ENCODE assay signal across 18 cellular contexts in the genomic region with DNA sequence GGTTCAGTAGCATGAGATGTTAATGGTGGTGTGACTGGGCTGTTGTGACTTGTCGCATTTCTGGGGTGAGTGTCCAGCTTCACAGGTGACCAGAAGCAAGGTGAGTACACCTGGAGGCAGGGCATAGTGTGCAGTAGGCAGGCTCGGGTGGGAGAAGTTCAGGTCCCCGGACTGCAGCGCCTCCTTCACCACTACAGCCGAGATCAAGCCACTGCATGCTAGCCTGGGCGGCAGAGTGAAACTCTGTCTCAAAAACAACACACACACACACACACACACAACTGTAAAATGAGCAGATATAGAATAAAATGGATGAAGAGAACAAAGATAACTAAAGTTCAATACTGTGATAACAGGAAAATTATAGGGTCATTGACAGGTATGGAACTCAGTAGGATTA. TPM values are rescaled to one million over a fixed set of nuclear protein-coding genes. Genes with fewer than 3 reads are reported as not detected.
DNase-seq lines count a peak whose midpoint lies in the region; ATAC-seq, FAIRE-seq and TF ChIP-seq lines count a peak whose summit lies in the region.
"Had no signal": no experiment of that assay in that cellular context is flagged by ENCODE, and none has a peak within 500 bp of the region (broad histone marks: within the 10 kb centered on the region; RNA-seq: fewer than 3 reads in every experiment).

No MANE protein-coding gene starts in this region.

- no peak for TF ChIP-seq EP300 in K562 (IDR thresholded peaks at IDR 0.05; ENCODE audit: low read length)

- no peak overlapping the region for H3K9ac ChIP-seq in K562 (ENCODE audit: insufficient read depth in 1 of 2, low read depth in 2 of 2, low read length in 2 of 2)
- H3K9ac ChIP-seq in neuronal stem cell (ENCODE audit: low read depth, low read length, poor library complexity) = no peak overlapping the region

- no peaks in the 10 kb centered on the region for H3K9me3 Mint-ChIP-seq in GM23338
- H3K9me3 Mint-ChIP-seq: CD8-positive, alpha-beta T cell; HFFc6 had no signal

- no peak overlapping the region for H3K18ac ChIP-seq in neuronal stem cell (ENCODE audit: low read length)

- no peaks in the 10 kb centered on the region for H3K36me3 Mint-ChIP-seq in GM23338 (ENCODE audit: low read depth)
- H3K36me3 Mint-ChIP-seq: CD8-positive, alpha-beta T cell had no signal

- peaks cover 10% of the 10 kb centered on the region for H3K4me1 ChIP-seq in GM23338 (ENCODE audit: insufficient read depth)
- no peaks in the 10 kb centered on the region for H3K4me1 ChIP-seq in K562 (replicated peaks in 1 of 2; ENCODE audit: control insufficient read depth in 2 of 2, insufficient read depth in 2 of 2, low read length in 2 of 2)
- no peaks in the 10 kb centered on the region for H3K4me1 ChIP-seq in osteoblast (ENCODE audit: insufficient read depth, low read length)
- H3K4me1 ChIP-seq in neuronal stem cell (ENCODE audit: control insufficient read depth in 2 of 2, insufficient read depth in 1 of 2, low read depth in 1 of 2, low read length in 2 of 2) = peaks cover 6 to 11% of the 10 kb centered on the region in 2 donors
- H3K4me1 ChIP-seq in small intestine (ENCODE audit: control insufficient read depth in 2 of 2, insufficient read depth in 1 of 2, low read depth in 1 of 2, low read length in 1 of 2) = no peaks in the 10 kb centered on the region

- no TSS peak for BruUV-seq in K562 (replicated peaks; lab: Mats Ljungman, UMichigan)

- no peak overlapping the region for H2AK5ac ChIP-seq in neuronal stem cell (ENCODE audit: low read depth, low read length)

- no peak overlapping the region for H2BK5ac ChIP-seq in neuronal stem cell (ENCODE audit: low read length)

- no peak overlapping the region for H4K8ac ChIP-seq in neuronal stem cell (ENCODE audit: low read depth, low read length)

- H2AFZ ChIP-seq in GM23338 (no peak overlapping the region), K562 (ENCODE audit: low read depth, low read length) (no peak overlapping the region), osteoblast (ENCODE audit: low read length) (no peak overlapping the region), neuronal stem cell (ENCODE audit: low read length) (no peak overlapping the region)

- H3K4me2 ChIP-seq in GM23338 (no peak overlapping the region), K562 (ENCODE audit: insufficient read depth, low read length) (no peak overlapping the region), osteoblast (ENCODE audit: insufficient read depth, low read length) (no peak overlapping the region), neuronal stem cell (ENCODE audit: insufficient read depth, low read length, poor library complexity, severe bottlenecking) (no peak overlapping the region)

- no peak overlapping the region for H3K23ac ChIP-seq in neuronal stem cell (ENCODE audit: low read depth, low read length, poor library complexity)

- H3K4me3 ChIP-seq in GM23338 = no peak overlapping the region
- H3K4me3 ChIP-seq in K562 = no peak overlapping the region
- no peak overlapping the region for H3K4me3 ChIP-seq in osteoblast (ENCODE audit: insufficient read depth, low read length)
- no peak overlapping the region for H3K4me3 ChIP-seq in neuronal stem cell (ENCODE audit: low read length in 2 of 2)
- no peak overlapping the region for H3K4me3 ChIP-seq in small intestine (ENCODE audit: low read depth in 1 of 2, low read length in 2 of 2)
- H3K4me3 ChIP-seq: SK-N-MC had no signal

- H2BK15ac ChIP-seq in neuronal stem cell (ENCODE audit: low read length) = no peak overlapping the region

- no peak overlapping the region for H3K27ac ChIP-seq in GM23338 (ENCODE audit: low read depth)
- H3K27ac ChIP-seq in K562 (ENCODE audit: extremely low read depth, low read depth, low read length) = no peak overlapping the region
- no peak overlapping the region for H3K27ac ChIP-seq in osteoblast (ENCODE audit: low read depth, low read length)
- H3K27ac ChIP-seq in neuronal stem cell (replicated peaks; ENCODE audit: low read length) = no peak overlapping the region
- H3K27ac ChIP-seq in small intestine (ENCODE audit: low read depth in 1 of 2, low read length in 1 of 2) = no peak overlapping the region

- H3K79me2 ChIP-seq in GM23338 (replicated peaks; ENCODE audit: insufficient read depth) = no peaks in the 10 kb centered on the region
- H3K79me2 ChIP-seq in K562 (ENCODE audit: control insufficient read depth, insufficient read depth, low read length) = no peaks in the 10 kb centered on the region
- no peaks in the 10 kb centered on the region for H3K79me2 ChIP-seq in osteoblast (ENCODE audit: insufficient read depth, low read length)

- no peaks in the 10 kb centered on the region for H3F3A ChIP-seq in GM23338 (replicated peaks; ENCODE audit: low read depth)

- H3K14ac ChIP-seq in neuronal stem cell (ENCODE audit: low read length) = no peak overlapping the region

- peak; percentile 31 for DNase-seq in GM23338 (ENCODE audit: low spot score)
- DNase-seq in HTR-8/SVneo (ENCODE audit: insufficient read length, low spot score) = no peak
- no peak for DNase-seq in K562 (ENCODE audit: extremely low read depth in 1 of 4, low spot score in 3 of 4)
- DNase-seq in osteoblast (ENCODE audit: insufficient read length, low spot score, missing footprints) = no peak
- DNase-seq in neuronal stem cell (ENCODE audit: low spot score) = no peak
- DNase-seq in epidermal melanocyte (ENCODE audit: insufficient read length, low spot score) = no peak
- no peak for DNase-seq in small intestine
- no peak for DNase-seq in SHP77 treated with DMSO at 0.1 percent for 48 hours (lab: John Stamatoyannopoulos, UW)
- DNase-seq: CD8-positive, alpha-beta T cell; HFFc6; MV-4-11; NCI-H1436; NCI-H2029 treated with DMSO at 0.1 percent for 48 hours; NCI-H526; OCI-M1; T-helper 1 cell had no signal

- intact Hi-C loops in K562 (cut with micrococcal nuclease) = no loop called here

- 0 out of 4 replicates have a peak, but pooled peaks of 1 of the 2 experiments have one; percentile 2 for TF ChIP-seq RAD21 in K562 (CRISPR knock-in tag; conservative IDR thresholded peaks at IDR 0.05 in 1 of 2, IDR thresholded peaks at IDR 0.05 in 1 of 2)

- FAIRE-seq in HTR-8/SVneo (lab: Jason Lieb, UNC) (peak; percentile 13), K562 (lab: Jason Lieb, UNC) (no peak), small intestine (lab: Jason Lieb, UNC) (no peak)
- FAIRE-seq: D721Med had no signal

- no peaks in the 10 kb centered on the region for H3K9me1 ChIP-seq in K562 (ENCODE audit: control insufficient read depth, insufficient read depth, low read length)

- H3K4me3 Mint-ChIP-seq in GM23338 = no peak overlapping the region
- H3K4me3 Mint-ChIP-seq: CD8-positive, alpha-beta T cell; HFFc6 had no signal

- peaks cover 21% of the 10 kb centered on the region for H3K4me1 Mint-ChIP-seq in GM23338

- WGBS in K562 (ENCODE audit: insufficient coverage, low coverage, missing lambda C conversion rate) = 0% methylated on average over 6 of the region's 6 CpGs
- WGBS in neuronal stem cell (ENCODE audit: extremely low coverage in 2 of 2, insufficient read length in 2 of 2, insufficient replicate concordance in 1 of 2), 2 donors = no CpG with 5 or more reads among the region's 6 CpGs
- WGBS in small intestine, 3 donors = 79 to 91% (median 85%) methylated on average over 6 of the region's 6 CpGs

- no peak overlapping the region for H3K27ac Mint-ChIP-seq in GM23338
- H3K27ac Mint-ChIP-seq: CD8-positive, alpha-beta T cell; HFFc6 had no signal

- no peak overlapping the region for H3K4ac ChIP-seq in neuronal stem cell (ENCODE audit: low read length)

- H3K36me3 ChIP-seq in GM23338 (ENCODE audit: insufficient read depth) = no peaks in the 10 kb centered on the region; the same call in 1 of the 2 replicates
- no peaks in the 10 kb centered on the region for H3K36me3 ChIP-seq in K562 (ENCODE audit: control insufficient read depth, insufficient read depth, low read length)
- no peaks in the 10 kb centered on the region for H3K36me3 ChIP-seq in osteoblast (ENCODE audit: insufficient read depth, low read length)
- H3K36me3 ChIP-seq in neuronal stem cell (replicated peaks in 1 of 2; ENCODE audit: control insufficient read depth in 2 of 2, insufficient read depth in 2 of 2, low read length in 2 of 2) = no peaks in the 10 kb centered on the region
- H3K36me3 ChIP-seq in small intestine (ENCODE audit: control insufficient read depth in 2 of 2, insufficient read depth in 2 of 2, low read length in 2 of 2) = no peaks in the 10 kb centered on the region

- no peaks in the 10 kb centered on the region for H3K9me2 ChIP-seq in GM23338 (ENCODE audit: insufficient read depth)

- H2BK12ac ChIP-seq in neuronal stem cell (ENCODE audit: low read length) = no peak overlapping the region

- POLR2A ChIA-PET in K562 (lab: Yijun Ruan, JAX) = interaction anchor here (0.6 kb wide), 1 partner anchor 92 kb away, joined by 3 read pairs; no protein-coding TSS in a partner anchor

- no peak overlapping the region for H2BK120ac ChIP-seq in neuronal stem cell (ENCODE audit: low read depth, low read length)

- CTCF ChIA-PET in K562 (lab: Yijun Ruan, JAX; ENCODE audit: low intra/inter-chr PET ratio) = no interaction called here

- no peaks in the 10 kb centered on the region for H4K20me1 ChIP-seq in GM23338 (replicated peaks; ENCODE audit: insufficient read depth)
- no peaks in the 10 kb centered on the region for H4K20me1 ChIP-seq in K562 (replicated peaks; ENCODE audit: control insufficient read depth, insufficient read depth, low read length)
- no peaks in the 10 kb centered on the region for H4K20me1 ChIP-seq in osteoblast (ENCODE audit: insufficient read depth, low read length)

- ATAC-seq in GM23338 = peak; percentile 78
- ATAC-seq in K562 = peak; percentile 85
- ATAC-seq: CD8-positive, alpha-beta T cell had no signal

- H3K27me3 ChIP-seq in GM23338 (ENCODE audit: insufficient read depth) = no peaks in the 10 kb centered on the region
- H3K27me3 ChIP-seq in K562 (ENCODE audit: control insufficient read depth in 2 of 2, insufficient read depth in 2 of 2, low read length in 2 of 2) = peaks cover 0 to 5% of the 10 kb centered on the region in 2 experiments; a peak in 4 of 5 replicates
- H3K27me3 ChIP-seq in osteoblast (ENCODE audit: insufficient read depth, low read length) = no peaks in the 10 kb centered on the region
- peaks cover 0 to 2% (median 0%) of the 10 kb centered on the region in 3 experiments for H3K27me3 ChIP-seq in neuronal stem cell (ENCODE audit: control insufficient read depth in 3 of 3, insufficient read depth in 3 of 3, low read depth in 1 of 3, low read length in 3 of 3)
- H3K27me3 ChIP-seq in small intestine (ENCODE audit: control insufficient read depth in 2 of 2, insufficient read depth in 2 of 2, low read length in 2 of 2) = no peaks in the 10 kb centered on the region

- TF ChIP-seq CTCF in GM23338 (conservative IDR thresholded peaks at IDR 0.05; ENCODE audit: low read depth in 2 of 2) = peak in 1 of 2 experiments; percentile 44; a peak in 3 of 4 replicates
- peak; percentile 9 to 21 (median 20); a peak in 1 of 6 replicates for TF ChIP-seq CTCF in K562 (IDR thresholded peaks at IDR 0.05 in 2 of 3, conservative IDR thresholded peaks at IDR 0.05 in 1 of 3; ENCODE audit: insufficient read depth in 2 of 3, low read depth in 1 of 3, low read length in 3 of 3)
- TF ChIP-seq CTCF in osteoblast (IDR thresholded peaks at IDR 0.05; ENCODE audit: extremely low read depth, low read depth, low read length) = peak; percentile 6

- no peaks in the 10 kb centered on the region for H3K79me1 ChIP-seq in neuronal stem cell (ENCODE audit: low read depth, low read length)

- no peaks in the 10 kb centered on the region for H3K9me3 ChIP-seq in K562 (replicated peaks; ENCODE audit: control insufficient read depth, insufficient read depth, low read depth, low read length)
- H3K9me3 ChIP-seq in osteoblast (ENCODE audit: low read depth, low read length) = no peaks in the 10 kb centered on the region
- H3K9me3 ChIP-seq in neuronal stem cell (replicated peaks in 1 of 2; ENCODE audit: control insufficient read depth in 2 of 2, insufficient read depth in 1 of 2, low read depth in 1 of 2, low read length in 2 of 2) = no peaks in the 10 kb centered on the region
- H3K9me3 ChIP-seq in small intestine (ENCODE audit: control insufficient read depth, low read depth) = no peaks in the 10 kb centered on the region

- in situ Hi-C loops in K562 (cut with MboI) = no loop called here

- no peak for TF ChIP-seq POLR2A in K562 (conservative IDR thresholded peaks at IDR 0.05)

- no peak overlapping the region for H4K91ac ChIP-seq in neuronal stem cell (ENCODE audit: low read depth, low read length, poor library complexity)

- peaks cover 8% of the 10 kb centered on the region for H3K27me3 Mint-ChIP-seq in GM23338 (ENCODE audit: insufficient read depth, low read depth, poor library complexity)

RNA-seq across cellular contexts. Expression of a gene that starts 11.1 kb away (rescaled TPM):
- 41.7 and 51.4 TPM in 2 replicates for total RNA-seq in GM23338 (2014; rRNA removed; shearing (Covaris generic))
- polyA plus RNA-seq in GM23338 (2016; fragmentation: Nextera tagmentation; extraction: Ambion mirVana) = 30.1 and 30.2 TPM in 2 replicates
- 8.3 and 11.4 TPM in 2 replicates for total RNA-seq in K562 (2011; cell fraction: chromatin; rRNA removed; ENCODE audit: low replicate concordance)
- total RNA-seq in K562 (2011; cell fraction: nucleolus; rRNA removed) = 4.5 and 6.1 TPM in 2 replicates
- 5.0 and 7.4 TPM in 2 replicates for total RNA-seq in K562 (2011; cell fraction: nucleoplasm; rRNA removed)
- 7.7 and 8.4 TPM in 2 replicates for total RNA-seq in K562 (2014; rRNA removed)
- 11.4 and 13.3 TPM in 2 replicates for total RNA-seq in K562 (2014; rRNA removed; fragmentation: Illumina TruSeq; extraction: Trizol)
- 8.8 and 11.7 TPM in 2 replicates for total RNA-seq in K562 (2015; rRNA removed; fragmentation: Illumina TruSeq; extraction: Trizol)
- total RNA-seq in K562 (2021) = 6.5 and 6.8 TPM in 2 replicates
- polyA plus RNA-seq in K562 (2011; rRNA removed) = 11.6 and 19.2 TPM in 2 replicates
- 4.3 and 14.5 TPM in 2 replicates for polyA plus RNA-seq in K562 (2011; cell fraction: cytosol; rRNA removed)
- polyA plus RNA-seq in K562 (2011; cell fraction: nucleus; rRNA removed) = 6.1 and 13.8 TPM in 2 replicates
- 4.5 and 5.7 TPM in 2 replicates for polyA plus RNA-seq in K562 (2012)
- polyA plus RNA-seq in K562 (2014; fragmentation: Illumina TruSeq; extraction: Trizol) = 9.3 and 9.9 TPM in 2 replicates
- 1 to 10 TPM; 2.7 to 3.0 TPM for polyA plus RNA-seq in K562 (2014; fragmentation: Nextera tagmentation; extraction: Ambion mirVana)
- polyA plus RNA-seq in K562 (2014; rRNA removed) = 5.0 and 6.4 TPM in 2 replicates
- polyA minus RNA-seq in K562 (2011; rRNA and poly(A)+ RNA removed) = 28.8 and 60.0 TPM in 2 replicates
- polyA minus RNA-seq in K562 (2011; cell fraction: cytosol; rRNA and poly(A)+ RNA removed) = 7.9 and 20.2 TPM in 2 replicates
- 12.4 and 40.0 TPM in 2 replicates for polyA minus RNA-seq in K562 (2011; cell fraction: nucleus; rRNA and poly(A)+ RNA removed)
- 69.2 and 71.7 TPM in 2 replicates for total RNA-seq in osteoblast
- polyA plus RNA-seq in neuronal stem cell (2013, experiment 1 of 2) = 41.6 TPM
- 42.6 TPM for polyA plus RNA-seq in neuronal stem cell (2013, experiment 2 of 2)
- polyA plus RNA-seq in small intestine = 10 to 100 TPM; 14.3 to 16.3 (median 14.6) TPM
